1 cellular context compared by ENCODE assay signal in genomic region chr1:75053207-75053606, GRCh38.
TF ChIP-seq lines count a peak whose summit lies in the region.

No MANE protein-coding gene starts in this region.

TF ChIP-seq in GM23338, 12 proteins besides CTCF, POLR2A, EP300 and RAD21 (continued from another document):
- no peak for TF ChIP-seq ZNF462 (CRISPR knock-in tag; IDR thresholded peaks at IDR 0.05)
- no peak for TF ChIP-seq STAT1 (IDR thresholded peaks at IDR 0.05; ENCODE audit: unreplicated experiment)
- no peak for TF ChIP-seq POLR2AphosphoS5 (IDR thresholded peaks at IDR 0.05; ENCODE audit: low read depth)
- no peak for TF ChIP-seq CREB1 (CRISPR knock-in tag; IDR thresholded peaks at IDR 0.05; ENCODE audit: low read depth)
- TF ChIP-seq EZH2 (IDR thresholded peaks at IDR 0.05; ENCODE audit: low read depth, unreplicated experiment): no peak
- TF ChIP-seq NANOG (IDR thresholded peaks at IDR 0.05; ENCODE audit: borderline replicate concordance): no peak
- TF ChIP-seq ZNF114 (CRISPR knock-in tag; IDR thresholded peaks at IDR 0.05): no peak
- no peak for TF ChIP-seq ETS1 (IDR thresholded peaks at IDR 0.05)
- no peak for TF ChIP-seq EZH2phosphoT487 (IDR thresholded peaks at IDR 0.05; ENCODE audit: unreplicated experiment)
- no peak for TF ChIP-seq JUNB (IDR thresholded peaks at IDR 0.05; ENCODE audit: unreplicated experiment)
- no peak for TF ChIP-seq ZNF331 (CRISPR knock-in tag; IDR thresholded peaks at IDR 0.05; ENCODE audit: low read depth)
TF ChIP-seq in GM23338: peak in this region for 0.
